In the genomic region with DNA sequence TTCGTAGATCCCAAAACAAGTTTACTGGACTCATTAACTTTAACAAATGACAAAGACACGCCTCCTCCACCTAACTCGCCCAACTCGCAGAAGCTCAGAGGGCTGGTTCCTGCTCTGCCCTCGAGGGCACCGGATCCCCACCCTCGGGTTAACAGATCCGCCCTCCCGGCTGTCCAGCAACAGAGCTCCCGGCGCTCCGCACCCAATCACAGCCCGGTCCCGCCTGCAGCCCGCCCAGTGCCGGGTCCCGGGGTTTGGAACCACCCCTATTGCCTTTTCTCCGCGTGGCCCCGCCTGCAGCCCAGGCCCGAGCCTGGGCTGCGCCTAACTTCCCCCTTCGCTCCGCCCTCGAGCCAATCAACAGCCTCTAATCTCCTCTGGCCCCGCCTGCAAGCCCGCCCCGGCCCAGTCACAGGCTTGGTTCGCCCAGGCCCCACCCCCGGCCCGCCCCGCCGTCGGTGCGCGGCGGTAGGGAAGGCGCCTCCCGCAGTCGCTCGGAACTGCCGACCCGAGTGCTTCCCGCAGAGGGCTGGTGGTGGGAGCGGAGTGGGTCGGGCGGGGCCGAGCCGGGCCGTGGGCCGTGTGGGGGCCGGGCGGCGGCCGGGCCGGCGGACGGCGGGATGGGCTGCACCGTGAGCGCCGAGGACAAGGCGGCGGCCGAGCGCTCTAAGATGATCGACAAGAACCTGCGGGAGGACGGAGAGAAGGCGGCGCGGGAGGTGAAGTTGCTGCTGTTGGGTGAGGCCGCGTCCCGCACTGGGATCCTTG, we compare ENCODE assay signal across 8 cellular contexts. TPM values are rescaled to one million over a fixed set of nuclear protein-coding genes. Genes with fewer than 3 reads are reported as not detected.
DNase-seq lines count a peak whose midpoint lies in the region; ATAC-seq lines count a peak whose summit lies in the region.

TSS of gene GNAI2 (plus strand) at position 489 of the 768 bp plus-strand sequence. CDS start at position 621, 132 bp downstream.

- peak within 1 kb of the TSS; percentile 95 to 96 (median 95) for H3K27ac Mint-ChIP-seq in IgD-negative memory B cell

- no peaks in the 10 kb centered on the region for H3K27me3 ChIP-seq in mononuclear cell (ENCODE audit: insufficient read depth, low read length)

- no peaks in the 10 kb centered on the region for H3K9me3 ChIP-seq in mononuclear cell (ENCODE audit: low read depth, low read length)

- H3K4me1 Mint-ChIP-seq in IgD-negative memory B cell = peaks cover 26 to 27% (median 27%) of the 10 kb centered on the region in 3 donors

- ATAC-seq in GM21529 (IDR thresholded peaks at IDR 0.05; ENCODE audit: unreplicated experiment) = peak; percentile 90

- no peaks in the 10 kb centered on the region for H3K27me3 Mint-ChIP-seq in IgD-negative memory B cell

- H3K36me3 Mint-ChIP-seq in IgD-negative memory B cell = no peaks in the 10 kb centered on the region

- H3K4me3 ChIP-seq in mononuclear cell (ENCODE audit: low read length) = peak within 1 kb of the TSS; percentile 100

- peak within 1 kb of the TSS; percentile 96 to 98 (median 97) for H3K4me3 Mint-ChIP-seq in IgD-negative memory B cell

- peaks cover 64% of the 10 kb centered on the region for H3K4me1 ChIP-seq in mononuclear cell (ENCODE audit: insufficient read depth, low read length)

- no peaks in the 10 kb centered on the region for H3K9me3 Mint-ChIP-seq in IgD-negative memory B cell

- peak; percentile 92 for DNase-seq in DMS 273 treated with DMSO at 0.1 percent for 48 hours (lab: John Stamatoyannopoulos, UW)
- peak; percentile 80 for DNase-seq in OCI-M2 (lab: John Stamatoyannopoulos, UW; ENCODE audit: unreplicated experiment)
- peak; percentile 97 for DNase-seq in activated T-cell treated with anti-CD3 and anti-CD28 coated beads for 4 hours
- peak; percentile 97 for DNase-seq in epidermal melanocyte (ENCODE audit: insufficient read length, low spot score)
- DNase-seq in stimulated activated CD8-positive, alpha-beta memory T cell treated with anti-CD3 and anti-CD28 coated beads, Interleukin-4, amount 100 ng/mL, for 1 hour (ENCODE audit: low read depth in 2 of 2, low spot score in 1 of 2) = peak; percentile 92 to 97

RNA-seq across cellular contexts. Expression of gene GNAI2, which starts in this region (rescaled TPM):
- polyA plus RNA-seq in IgD-negative memory B cell = 689 TPM
- total RNA-seq in mononuclear cell = 243 TPM

Comparison
In these comparisons a context has a peak if more than half of its experiments do, and no peak if none do; other contexts are left out.
1. Peak in every context shown above with its lines: DNase-seq, ATAC-seq and H3K4me3 ChIP-seq.